8 cellular contexts compared by ENCODE assay signal in genomic region chr14:60183724-60184596, GRCh38. TPM values are rescaled to one million over a fixed set of nuclear protein-coding genes. Genes with fewer than 3 reads are reported as not detected.
DNase-seq lines count a peak whose midpoint lies in the region; ATAC-seq and TF ChIP-seq lines count a peak whose summit lies in the region.

No MANE protein-coding gene starts in this region.

- TF ChIP-seq CTCF in BJ (IDR thresholded peaks at IDR 0.05; ENCODE audit: insufficient read depth, low read depth, low read length), result peak; percentile 57
- TF ChIP-seq CTCF in gastroesophageal sphincter (IDR thresholded peaks at IDR 0.05), result peak; percentile 69 to 82 (median 77)
- TF ChIP-seq CTCF in parathyroid adenoma (IDR thresholded peaks at IDR 0.05), result peak; percentile 83

- POLR2A ChIA-PET in BJ (lab: Charles Lee), result no interaction called here
- POLR2A ChIA-PET in activated CD4-positive, alpha-beta memory T cell treated with anti-CD3 and anti-CD28 coated beads, Interleukin-2, amount 10 ng/mL, durations not matched to agents 7 days and 5 days (lab: Charles Lee), result interaction anchor here (0.6 to 2.3 kb wide), 7 partner anchors 19 to 220 kb away, joined by 3 to 17 read pairs (median 3); partner anchors contain the start of genes DHRS7, PCNX4 and PPM1A

- no peak for TF ChIP-seq POLR2A in gastroesophageal sphincter (IDR thresholded peaks at IDR 0.05)

- peak; percentile 57 for ATAC-seq in GM18517 (IDR thresholded peaks at IDR 0.05; ENCODE audit: unreplicated experiment)
- ATAC-seq in HG03139 (IDR thresholded peaks at IDR 0.05; ENCODE audit: unreplicated experiment), result peak; percentile 49
- no peak for ATAC-seq in gastroesophageal sphincter

- H3K36me3 ChIP-seq in BJ (ENCODE audit: control insufficient read depth, insufficient read depth, low read length) (no peaks in the 10 kb centered on the region), gastroesophageal sphincter (no peaks in the 10 kb centered on the region), parathyroid adenoma (ENCODE audit: control insufficient read depth, insufficient read depth, low read length) (no peaks in the 10 kb centered on the region)

- H3K4me3 ChIP-seq in BJ (ENCODE audit: low read depth, low read length) (peak overlapping the region; percentile 27), gastroesophageal sphincter (peak overlapping the region; percentile 45 to 70), parathyroid adenoma (ENCODE audit: low read depth, low read length) (peak overlapping the region; percentile 70)

- H3K9me3 ChIP-seq in gastroesophageal sphincter (no peaks in the 10 kb centered on the region), parathyroid adenoma (ENCODE audit: control insufficient read depth, low read length) (no peaks in the 10 kb centered on the region)

- TF ChIP-seq EP300 in gastroesophageal sphincter (IDR thresholded peaks at IDR 0.05), result no peak

- H3K27me3 Mint-ChIP-seq in activated CD4-positive, alpha-beta memory T cell treated with anti-CD3 and anti-CD28 coated beads, Interleukin-2, amount 10 ng/mL, durations not matched to agents 7 days and 5 days, result peaks cover 1% of the 10 kb centered on the region

- no peaks in the 10 kb centered on the region for H3K9me3 Mint-ChIP-seq in activated CD4-positive, alpha-beta memory T cell treated with anti-CD3 and anti-CD28 coated beads, Interleukin-2, amount 10 ng/mL, durations not matched to agents 7 days and 5 days

- peak overlapping the region; percentile 74 for H3K4me2 ChIP-seq in parathyroid adenoma (ENCODE audit: low read length)

- H3K27ac ChIP-seq in gastroesophageal sphincter (peak overlapping the region in 3 of 4 donors; percentile 47 to 57 (median 57)), parathyroid adenoma (no peak overlapping the region)

- H3K4me1 ChIP-seq in gastroesophageal sphincter (peaks cover 0 to 21% (median 3%) of the 10 kb centered on the region in 3 donors), parathyroid adenoma (no peaks in the 10 kb centered on the region)

- no peak overlapping the region for H3K9ac ChIP-seq in parathyroid adenoma

- H2AFZ ChIP-seq in parathyroid adenoma, result peak overlapping the region; percentile 83

- H3K27me3 ChIP-seq in BJ (ENCODE audit: control insufficient read depth, insufficient read depth, low read length) (no peaks in the 10 kb centered on the region), gastroesophageal sphincter (no peaks in the 10 kb centered on the region), parathyroid adenoma (ENCODE audit: control insufficient read depth, insufficient read depth, low read length) (no peaks in the 10 kb centered on the region)

- no peaks in the 10 kb centered on the region for H3K36me3 Mint-ChIP-seq in activated CD4-positive, alpha-beta memory T cell treated with anti-CD3 and anti-CD28 coated beads, Interleukin-2, amount 10 ng/mL, durations not matched to agents 7 days and 5 days (ENCODE audit: low read depth)

- CTCF ChIA-PET in BJ (lab: Yijun Ruan, JAX), result interaction anchor here (0.7 to 10.3 kb wide), 20 partner anchors 9 to 700 kb away, joined by 3 to 184 read pairs (median 4); partner anchors contain the start of genes DHRS7, JKAMP and L3HYPDH
- CTCF ChIA-PET in activated CD4-positive, alpha-beta memory T cell treated with anti-CD3 and anti-CD28 coated beads, Interleukin-2, amount 10 ng/mL, durations not matched to agents 7 days and 5 days (lab: Charles Lee), result interaction anchor here (0.6 to 9.9 kb wide), 24 partner anchors 10 to 607 kb away, joined by 3 to 149 read pairs (median 4); partner anchors contain the start of genes DHRS7 and PPM1A

- peaks cover 12% of the 10 kb centered on the region for H3K4me1 Mint-ChIP-seq in activated CD4-positive, alpha-beta memory T cell treated with anti-CD3 and anti-CD28 coated beads, Interleukin-2, amount 10 ng/mL, durations not matched to agents 7 days and 5 days

- peak overlapping the region; percentile 2 for H3K27ac Mint-ChIP-seq in activated CD4-positive, alpha-beta memory T cell treated with anti-CD3 and anti-CD28 coated beads, Interleukin-2, amount 10 ng/mL, durations not matched to agents 7 days and 5 days

- H3K4me3 Mint-ChIP-seq in activated CD4-positive, alpha-beta memory T cell treated with anti-CD3 and anti-CD28 coated beads, Interleukin-2, amount 10 ng/mL, durations not matched to agents 7 days and 5 days, result peak overlapping the region; percentile 45

- 0 to 1% methylated on average over 6 of the region's 6 CpGs for WGBS in gastroesophageal sphincter (ENCODE audit: low coverage in 1 of 2), 2 donors

- H3K79me2 ChIP-seq in parathyroid adenoma, result no peaks in the 10 kb centered on the region

- DNase-seq in BJ (ENCODE audit: low read depth) (no peak), NCI-H345 (lab: John Stamatoyannopoulos, UW) (peak; percentile 64), hepatic stellate cell (ENCODE audit: low spot score) (no peak)
- DNase-seq in activated CD4-positive, alpha-beta memory T cell treated with anti-CD3 and anti-CD28 coated beads, Interleukin-2, amount 10 ng/mL, durations not matched to agents 7 days and 5 days, result no peak

RNA-seq across cellular contexts. Expression of gene DHRS7, which starts 18.8 kb away (rescaled TPM):
- 38.0 and 43.3 TPM in 2 replicates for polyA plus RNA-seq in BJ (2011; rRNA removed)
- polyA minus RNA-seq in BJ (2011; rRNA and poly(A)+ RNA removed), result 7.8 and 8.5 TPM in 2 replicates
- total RNA-seq in activated CD4-positive, alpha-beta memory T cell treated with anti-CD3 and anti-CD28 coated beads, Interleukin-2, amount 10 ng/mL, durations not matched to agents 7 days and 5 days, result 10 to 100 TPM; 76.5 to 77.9 TPM
- 10 to 100 TPM; 55.1 to 92.4 (median 60.6) TPM for total RNA-seq in gastroesophageal sphincter
